8 cellular contexts compared by ENCODE assay signal in genomic region chr16:12455287-12455798, GRCh38.
DNase-seq lines count a peak whose midpoint lies in the region; ATAC-seq, FAIRE-seq and TF ChIP-seq lines count a peak whose summit lies in the region.

No MANE protein-coding gene starts in this region.

- H3F3A ChIP-seq in smooth muscle cell (ENCODE audit: low read depth): no peaks in the 10 kb centered on the region

- H4K20me1 ChIP-seq in K562 (replicated peaks; ENCODE audit: control insufficient read depth, insufficient read depth, low read length): no peaks in the 10 kb centered on the region; the same call in 1 of the 2 replicates
- H4K20me1 ChIP-seq in smooth muscle cell (ENCODE audit: low read depth): peaks cover 5% of the 10 kb centered on the region

- no peak overlapping the region for H2AFZ ChIP-seq in K562 (ENCODE audit: low read depth, low read length)
- no peak overlapping the region for H2AFZ ChIP-seq in smooth muscle cell (ENCODE audit: low read depth)

- H3K27me3 ChIP-seq in K562 (ENCODE audit: control insufficient read depth in 2 of 2, insufficient read depth in 2 of 2, low read length in 2 of 2) (peaks cover 0 to 55% of the 10 kb centered on the region in 2 experiments; a peak in 2 of 5 replicates), smooth muscle cell (ENCODE audit: low read depth) (no peaks in the 10 kb centered on the region)

- BruUV-seq in K562 (replicated peaks; lab: Mats Ljungman, UMichigan): no TSS peak

- no peaks in the 10 kb centered on the region for H3K9me1 ChIP-seq in K562 (ENCODE audit: control insufficient read depth, insufficient read depth, low read length)

- no peak overlapping the region for H3K4me3 ChIP-seq in K562
- H3K4me3 ChIP-seq in smooth muscle cell: no peak overlapping the region

- DNase-seq in ELR (ENCODE audit: low read depth) (peak; percentile 53), LoVo (ENCODE audit: low spot score) (peak; percentile 53), SK-MEL-5 (ENCODE audit: low read depth, low spot score) (peak; percentile 61), K562 (ENCODE audit: extremely low read depth in 1 of 4, low spot score in 3 of 4) (peak; percentile 59 to 69 (median 66)), iPS-NIHi7 (ENCODE audit: extremely low spot score) (peak; percentile 84), smooth muscle cell (lab: John Stamatoyannopoulos, UW; ENCODE audit: unreplicated experiment) (peak; percentile 12)

- 3% methylated on average over 9 of the region's 9 CpGs for WGBS in K562 (ENCODE audit: insufficient coverage, low coverage, missing lambda C conversion rate)
- 23% methylated on average over 9 of the region's 9 CpGs for WGBS in smooth muscle cell (ENCODE audit: low lambda C conversion rate)

- intact Hi-C loops in K562 (cut with micrococcal nuclease): loop anchor here (5.0 kb wide), 2 partner anchors 362 to 997 kb away; no protein-coding TSS in a partner anchor

- H3K9me3 ChIP-seq in K562 (replicated peaks; ENCODE audit: control insufficient read depth, insufficient read depth, low read depth, low read length) (no peaks in the 10 kb centered on the region), smooth muscle cell (replicated peaks; ENCODE audit: low read depth) (no peaks in the 10 kb centered on the region)

- peak; percentile 74 to 87 for TF ChIP-seq RAD21 in K562 (CRISPR knock-in tag; conservative IDR thresholded peaks at IDR 0.05 in 1 of 2, IDR thresholded peaks at IDR 0.05 in 1 of 2)

- in situ Hi-C loops in SK-MEL-5 (cut with HindIII; ENCODE audit: low pct_unique_long_range_greater_than_20kb, low sequenced_read_pairs): no loop called here
- in situ Hi-C loops in K562 (cut with MboI): loop anchor here (10.0 kb wide), 1 partner anchor 369 kb away; no protein-coding TSS in a partner anchor

- POLR2A ChIA-PET in K562 (lab: Yijun Ruan, JAX): no interaction called here

- no peaks in the 10 kb centered on the region for H3K4me1 ChIP-seq in K562 (replicated peaks in 1 of 2; ENCODE audit: control insufficient read depth in 2 of 2, insufficient read depth in 2 of 2, low read length in 2 of 2)
- no peaks in the 10 kb centered on the region for H3K4me1 ChIP-seq in smooth muscle cell (ENCODE audit: low read depth)

- CTCF ChIA-PET in K562 (lab: Yijun Ruan, JAX; ENCODE audit: low intra/inter-chr PET ratio): interaction anchor here (0.6 kb wide), 1 partner anchor 1502 kb away, joined by 3 read pairs; no protein-coding TSS in a partner anchor

- H3K27ac ChIP-seq in K562 (ENCODE audit: extremely low read depth, low read depth, low read length) (no peak overlapping the region), smooth muscle cell (ENCODE audit: low read depth) (no peak overlapping the region)

- peak; percentile 83 to 91 (median 84) for TF ChIP-seq CTCF in K562 (IDR thresholded peaks at IDR 0.05 in 2 of 3, conservative IDR thresholded peaks at IDR 0.05 in 1 of 3; ENCODE audit: insufficient read depth in 2 of 3, low read depth in 1 of 3, low read length in 3 of 3)
- TF ChIP-seq CTCF in smooth muscle cell (IDR thresholded peaks at IDR 0.05; ENCODE audit: borderline replicate concordance, insufficient read depth, poor library complexity, severe bottlenecking): peak; percentile 94

- H3K4me2 ChIP-seq in K562 (ENCODE audit: insufficient read depth, low read length) (no peak overlapping the region), smooth muscle cell (no peak overlapping the region)

- no peak for TF ChIP-seq EP300 in K562 (IDR thresholded peaks at IDR 0.05; ENCODE audit: low read length)

- FAIRE-seq in K562 (lab: Jason Lieb, UNC): peak; percentile 76

- TF ChIP-seq POLR2A in K562 (conservative IDR thresholded peaks at IDR 0.05): no peak

- H3K79me2 ChIP-seq in K562 (ENCODE audit: control insufficient read depth, insufficient read depth, low read length): no peaks in the 10 kb centered on the region
- H3K79me2 ChIP-seq in smooth muscle cell (ENCODE audit: low read depth): no peaks in the 10 kb centered on the region

- H3K36me3 ChIP-seq in K562 (ENCODE audit: control insufficient read depth, insufficient read depth, low read length): no peaks in the 10 kb centered on the region
- H3K36me3 ChIP-seq in smooth muscle cell (ENCODE audit: low read depth): no peaks in the 10 kb centered on the region

- ATAC-seq in K562 (peak; percentile 99), GM18511 (IDR thresholded peaks at IDR 0.05; ENCODE audit: unreplicated experiment) (no peak), GM21447 (IDR thresholded peaks at IDR 0.05; ENCODE audit: unreplicated experiment) (no peak)

- no peak overlapping the region for H3K9ac ChIP-seq in K562 (ENCODE audit: insufficient read depth in 1 of 2, low read depth in 2 of 2, low read length in 2 of 2)
- no peak overlapping the region for H3K9ac ChIP-seq in smooth muscle cell (ENCODE audit: low read depth)

TF ChIP-seq in K562, 482 proteins besides CTCF, POLR2A, EP300 and RAD21:
- TF ChIP-seq NRF1 (conservative IDR thresholded peaks at IDR 0.05 in 1 of 2, IDR thresholded peaks at IDR 0.05 in 1 of 2) (no peak), ZNF445 (CRISPR knock-in tag; IDR thresholded peaks at IDR 0.05; ENCODE audit: low read depth) (no peak), RCOR1 (IDR thresholded peaks at IDR 0.05; ENCODE audit: borderline replicate concordance in 1 of 2, low read depth in 2 of 2, low read length in 2 of 2) (no peak), KDM1A (IDR thresholded peaks at IDR 0.05) (no peak), SMAD3 (CRISPR knock-in tag; conservative IDR thresholded peaks at IDR 0.05) (no peak), STAG1 (CRISPR knock-in tag; IDR thresholded peaks at IDR 0.05; ENCODE audit: borderline replicate concordance) (peak; percentile 94), DEAF1 (CRISPR knock-in tag; IDR thresholded peaks at IDR 0.05) (0 out of 2 replicates have a peak, but pooled peaks have one; percentile 36), PML (IDR thresholded peaks at IDR 0.05; ENCODE audit: low read length) (no peak), SMC3 (conservative IDR thresholded peaks at IDR 0.05; ENCODE audit: insufficient read depth, low read depth, low read length) (peak; percentile 74), TEAD1 (CRISPR knock-in tag; IDR thresholded peaks at IDR 0.05) (peak in 1 of 2 experiments; percentile 26; a peak in 1 of 4 replicates), ZFPM2 (CRISPR knock-in tag; IDR thresholded peaks at IDR 0.05) (no peak), MNT (conservative IDR thresholded peaks at IDR 0.05) (no peak)

Comparison
In these comparisons a context has a peak if more than half of its experiments do, and no peak if none do; other contexts are left out.
1. DNase-seq: peak in every context shown above with its lines; median percentile 84 in iPS-NIHi7; 66 in K562; 61 in SK-MEL-5; 53 in ELR; 53 in LoVo; 12 in smooth muscle cell.